17 cellular contexts compared by ENCODE assay signal in the genomic region with DNA sequence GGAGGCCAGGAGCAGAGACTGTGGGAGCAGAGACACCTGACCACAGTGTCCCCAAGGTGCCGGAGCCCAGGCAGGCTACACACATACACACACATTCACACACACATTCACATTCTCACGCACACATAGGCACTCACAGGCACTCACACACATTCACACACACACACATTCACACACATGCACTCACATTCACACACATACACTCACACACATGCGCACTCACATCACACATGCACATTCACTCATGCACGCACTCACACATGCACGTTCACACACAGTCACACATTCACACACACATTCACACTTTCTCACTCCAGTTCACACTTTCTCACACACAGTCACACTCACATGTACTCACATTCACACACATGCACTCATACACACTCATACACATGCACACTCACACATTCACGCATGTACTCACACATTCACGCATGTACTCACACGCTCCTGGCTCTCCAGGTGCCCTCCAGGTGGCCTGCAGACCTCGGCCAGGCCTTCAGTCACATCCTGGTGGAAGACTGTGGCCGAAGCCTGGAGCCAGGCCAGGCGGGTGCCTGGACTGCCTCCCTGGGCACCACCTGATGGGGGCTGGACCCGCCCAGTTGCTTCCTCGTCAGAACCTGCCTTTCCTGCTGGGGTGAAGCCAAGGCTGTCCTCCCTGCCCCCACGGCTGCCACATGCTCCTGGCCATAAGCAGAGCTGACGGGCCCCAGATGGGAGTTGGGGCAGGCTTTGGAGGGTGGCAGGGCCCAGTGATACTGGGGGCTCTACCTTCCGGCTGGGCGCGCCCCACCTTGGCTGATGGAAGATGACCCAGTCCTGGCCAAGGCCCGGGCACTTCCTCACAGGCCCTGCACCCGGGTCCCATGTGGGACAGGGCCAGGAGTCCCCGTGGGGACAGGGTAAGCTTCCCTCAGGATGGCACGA.
A peak's percentile ranks its signal among the peaks of the same experiment; 100 is the strongest.
DNase-seq lines count a peak whose midpoint lies in the region; ATAC-seq, FAIRE-seq and TF ChIP-seq lines count a peak whose summit lies in the region.
"Had no signal": no experiment of that assay in that cellular context is flagged by ENCODE, and none has a peak within 500 bp of the region (broad histone marks: within the 10 kb centered on the region; RNA-seq: fewer than 3 reads in every experiment).

No MANE protein-coding gene starts in this region.

- H3K4me3 Mint-ChIP-seq in naive thymus-derived CD4-positive, alpha-beta T cell, result no peak overlapping the region
- H3K4me3 Mint-ChIP-seq: activated CD4-positive, alpha-beta T cell treated with anti-CD3 and anti-CD28 coated beads, Interleukin-2, amount 10 ng/mL, durations not matched to agents 24 days and 14 days; activated T-cell treated with anti-CD3 and anti-CD28 coated beads, Interleukin-2, amount 50 U/mL, for 72 hours; dendritic cell treated with granulocyte-macrophage colony-stimulating factor and Interleukin-4, amounts not matched to agents 40 ng/mL and 50 ng/mL, for 4 days; stimulated activated effector memory CD8-positive, alpha-beta T cell treated with anti-CD3 and anti-CD28 coated beads, Interleukin-12 subunit alpha, Interleukin-12 subunit beta, amount 100 ng/mL, for 72 hours had no signal

- H3K36me3 ChIP-seq in RWPE2 (ENCODE audit: low read depth), result no peaks in the 10 kb centered on the region
- no peaks in the 10 kb centered on the region for H3K36me3 ChIP-seq in stomach
- H3K36me3 ChIP-seq in naive thymus-derived CD4-positive, alpha-beta T cell (ENCODE audit: control insufficient read depth in 2 of 3, insufficient read depth in 3 of 3, low read length in 3 of 3), result no peaks in the 10 kb centered on the region

- peaks cover 6 to 24% (median 17%) of the 10 kb centered on the region in 5 donors for H3K27me3 Mint-ChIP-seq in naive thymus-derived CD4-positive, alpha-beta T cell

- peak overlapping the region; percentile 16 for H3K27ac ChIP-seq in RWPE2 (ENCODE audit: poor library complexity, severe bottlenecking)
- H3K27ac ChIP-seq in right cardiac atrium (ENCODE audit: low read length), result no peak overlapping the region
- no peak overlapping the region for H3K27ac ChIP-seq in stomach
- no peak overlapping the region for H3K27ac ChIP-seq in naive thymus-derived CD4-positive, alpha-beta T cell (ENCODE audit: low read depth, low read length)

- DNase-seq in HTR-8/SVneo (ENCODE audit: insufficient read length, low spot score), result no peak
- DNase-seq in RWPE2 (ENCODE audit: low spot score), result peak; percentile 86
- DNase-seq in right cardiac atrium, result peak; percentile 13 to 41 (median 30)
- peak; percentile 63 for DNase-seq in stomach
- no peak for DNase-seq in naive thymus-derived CD4-positive, alpha-beta T cell
- DNase-seq in KBM-7, result no peak
- DNase-seq in SK-N-DZ (ENCODE audit: low spot score), result no peak
- DNase-seq: activated CD4-positive, alpha-beta T cell treated with anti-CD3 and anti-CD28 coated beads, Interleukin-2, amount 10 ng/mL, durations not matched to agents 24 days and 14 days; activated T-cell treated with anti-CD3 and anti-CD28 coated beads, Interleukin-2, amount 50 U/mL, for 72 hours; C1 segment of cervical spinal cord; GDM1; HCEC 1CT; NCI-H1105 treated with DMSO at 0.1 percent for 48 hours; NCI-H345; stimulated activated CD4-positive, alpha-beta T cell treated with anti-CD3 and anti-CD28 coated beads, Interleukin-4, amount 100 ng/mL, for 24 hours had no signal

- FAIRE-seq in HTR-8/SVneo (lab: Jason Lieb, UNC), result peak; percentile 90

- CTCF ChIA-PET in naive thymus-derived CD4-positive, alpha-beta T cell (lab: Charles Lee), result no interaction called here

- H3K9me3 ChIP-seq in RWPE2 (ENCODE audit: severe bottlenecking) (no peaks in the 10 kb centered on the region), right cardiac atrium (ENCODE audit: control insufficient read depth, low read length) (no peaks in the 10 kb centered on the region), stomach (no peaks in the 10 kb centered on the region)
- no peaks in the 10 kb centered on the region for H3K9me3 ChIP-seq in naive thymus-derived CD4-positive, alpha-beta T cell (ENCODE audit: control insufficient read depth in 2 of 3, low read length in 3 of 3)

- in situ Hi-C loops in KBM-7 (cut with MboI; ENCODE audit: low pct_unique_long_range_greater_than_20kb, low sequenced_read_pairs), result no loop called here

- no peak for TF ChIP-seq POLR2A in stomach (IDR thresholded peaks at IDR 0.05)

- peaks cover 0 to 8% (median 0%) of the 10 kb centered on the region in 5 donors for H3K36me3 Mint-ChIP-seq in naive thymus-derived CD4-positive, alpha-beta T cell
- H3K36me3 Mint-ChIP-seq: stimulated activated effector memory CD8-positive, alpha-beta T cell treated with anti-CD3 and anti-CD28 coated beads, Interleukin-12 subunit alpha, Interleukin-12 subunit beta, amount 100 ng/mL, for 72 hours had no signal

- no peak for TF ChIP-seq EP300 in stomach (IDR thresholded peaks at IDR 0.05)

- intact Hi-C loops in right cardiac atrium (cut with DNase I), result no loop called here
- intact Hi-C loops in stomach (cut with DNase I; ENCODE audit: low total_unique reads), result no loop called here
- intact Hi-C loops in naive thymus-derived CD4-positive, alpha-beta T cell (cut with micrococcal nuclease), result no loop called here

- H3K27me3 ChIP-seq in RWPE2 (ENCODE audit: insufficient read depth, poor library complexity, severe bottlenecking), result no peaks in the 10 kb centered on the region
- no peaks in the 10 kb centered on the region for H3K27me3 ChIP-seq in right cardiac atrium (ENCODE audit: control insufficient read depth, insufficient read depth)
- H3K27me3 ChIP-seq in stomach, result peaks cover 0 to 92% (median 51%) of the 10 kb centered on the region in 3 donors
- peaks cover 0 to 4% of the 10 kb centered on the region in 2 donors for H3K27me3 ChIP-seq in naive thymus-derived CD4-positive, alpha-beta T cell (ENCODE audit: control insufficient read depth in 2 of 2, insufficient read depth in 2 of 2, low read length in 2 of 2)

- H3K4me3 ChIP-seq in RWPE2 (ENCODE audit: severe bottlenecking) (no peak overlapping the region), right cardiac atrium (ENCODE audit: low read length) (no peak overlapping the region), stomach (no peak overlapping the region)
- no peak overlapping the region for H3K4me3 ChIP-seq in naive thymus-derived CD4-positive, alpha-beta T cell (ENCODE audit: low read length)

- POLR2A ChIA-PET in naive thymus-derived CD4-positive, alpha-beta T cell (lab: Charles Lee), result no interaction called here

- H3K27ac Mint-ChIP-seq in naive thymus-derived CD4-positive, alpha-beta T cell, result peak overlapping the region in 1 of 9 donors; percentile 28
- H3K27ac Mint-ChIP-seq: activated CD4-positive, alpha-beta T cell treated with anti-CD3 and anti-CD28 coated beads, Interleukin-2, amount 10 ng/mL, durations not matched to agents 24 days and 14 days; activated T-cell treated with anti-CD3 and anti-CD28 coated beads, Interleukin-2, amount 50 U/mL, for 72 hours; dendritic cell treated with granulocyte-macrophage colony-stimulating factor and Interleukin-4, amounts not matched to agents 40 ng/mL and 50 ng/mL, for 4 days; stimulated activated effector memory CD8-positive, alpha-beta T cell treated with anti-CD3 and anti-CD28 coated beads, Interleukin-12 subunit alpha, Interleukin-12 subunit beta, amount 100 ng/mL, for 72 hours had no signal

- H3K9me3 Mint-ChIP-seq in naive thymus-derived CD4-positive, alpha-beta T cell, result peaks cover 0 to 3% (median 0%) of the 10 kb centered on the region in 11 donors
- H3K9me3 Mint-ChIP-seq: activated CD4-positive, alpha-beta T cell treated with anti-CD3 and anti-CD28 coated beads, Interleukin-2, amount 10 ng/mL, durations not matched to agents 24 days and 14 days; activated T-cell treated with anti-CD3 and anti-CD28 coated beads, Interleukin-2, amount 50 U/mL, for 72 hours; dendritic cell treated with granulocyte-macrophage colony-stimulating factor and Interleukin-4, amounts not matched to agents 40 ng/mL and 50 ng/mL, for 4 days; stimulated activated effector memory CD8-positive, alpha-beta T cell treated with anti-CD3 and anti-CD28 coated beads, Interleukin-12 subunit alpha, Interleukin-12 subunit beta, amount 100 ng/mL, for 72 hours had no signal

- ATAC-seq in RWPE2 (ENCODE audit: low read depth) (peak; percentile 75), right cardiac atrium (no peak)
- no peak for ATAC-seq in naive thymus-derived CD4-positive, alpha-beta T cell
- ATAC-seq: activated T-cell treated with anti-CD3 and anti-CD28 coated beads, Interleukin-2, amount 50 U/mL, for 72 hours; stimulated activated effector memory CD8-positive, alpha-beta T cell treated with anti-CD3 and anti-CD28 coated beads, Interleukin-12 subunit alpha, Interleukin-12 subunit beta, amount 100 ng/mL, for 72 hours had no signal

- H3K4me1 Mint-ChIP-seq in naive thymus-derived CD4-positive, alpha-beta T cell, result no peaks in the 10 kb centered on the region
- H3K4me1 Mint-ChIP-seq: activated CD4-positive, alpha-beta T cell treated with anti-CD3 and anti-CD28 coated beads, Interleukin-2, amount 10 ng/mL, durations not matched to agents 24 days and 14 days; stimulated activated effector memory CD8-positive, alpha-beta T cell treated with anti-CD3 and anti-CD28 coated beads, Interleukin-12 subunit alpha, Interleukin-12 subunit beta, amount 100 ng/mL, for 72 hours had no signal

- H3K4me1 ChIP-seq in RWPE2 (ENCODE audit: insufficient read depth, poor library complexity, severe bottlenecking) (peaks cover 8% of the 10 kb centered on the region), right cardiac atrium (ENCODE audit: control insufficient read depth, insufficient read depth, low read length) (no peaks in the 10 kb centered on the region), stomach (peaks cover 0 to 10% (median 7%) of the 10 kb centered on the region in 4 donors)
- H3K4me1 ChIP-seq in naive thymus-derived CD4-positive, alpha-beta T cell (ENCODE audit: control insufficient read depth in 2 of 2, insufficient read depth in 2 of 2, low read length in 2 of 2), result no peaks in the 10 kb centered on the region

- peak; percentile 11 for TF ChIP-seq CTCF in RWPE2 (IDR thresholded peaks at IDR 0.05; ENCODE audit: poor library complexity, severe bottlenecking)
- peak in 1 of 7 experiments; percentile 6 for TF ChIP-seq CTCF in stomach (IDR thresholded peaks at IDR 0.05)

- 91% methylated on average over 22 of the region's 22 CpGs for WGBS in right cardiac atrium
- WGBS in stomach, 5 donors, result 64 to 74% (median 68%) methylated on average over 10 to 22 of the region's 22 CpGs

Comparison
In these comparisons a context has a peak if more than half of its experiments do, and no peak if none do; other contexts are left out.
1. DNase-seq: peak in RWPE2 (single experiment), right cardiac atrium (3 of 3) and stomach (single experiment); none in HTR-8/SVneo (single experiment), naive thymus-derived CD4-positive, alpha-beta T cell (0 of 9), KBM-7 (single experiment) and SK-N-DZ (single experiment).